Comparison of ENCODE assay signal across 2 cellular contexts in genomic region chr5:56053363-56053762, GRCh38.
TF ChIP-seq lines count a peak whose summit lies in the region.

No MANE protein-coding gene starts in this region.

TF ChIP-seq in IMR-90, 13 proteins besides CTCF, POLR2A, EP300 and RAD21:
- no peak for TF ChIP-seq FOS (IDR thresholded peaks at IDR 0.05; ENCODE audit: low read depth, low read length)
- TF ChIP-seq RFX5 (IDR thresholded peaks at IDR 0.05; ENCODE audit: low read depth, low read length): no peak
- no peak for TF ChIP-seq CHD1 (IDR thresholded peaks at IDR 0.05; ENCODE audit: low read depth, low read length)
- TF ChIP-seq USF2 (IDR thresholded peaks at IDR 0.05; ENCODE audit: low read depth, low read length): no peak
- TF ChIP-seq RCOR1 (IDR thresholded peaks at IDR 0.05; ENCODE audit: insufficient replicate concordance, low read length): no peak

TF ChIP-seq in HepG2, 621 proteins besides CTCF, POLR2A, EP300 and RAD21:
- TF ChIP-seq FUBP1 (CRISPR knock-in tag; IDR thresholded peaks at IDR 0.05; ENCODE audit: borderline replicate concordance) (no peak), HNF4A (CRISPR knock-in tag; IDR thresholded peaks at IDR 0.05) (peak; percentile 43), ZFP1 (CRISPR knock-in tag; IDR thresholded peaks at IDR 0.05) (peak; percentile 100), NR2F1 (CRISPR knock-in tag; IDR thresholded peaks at IDR 0.05) (peak; percentile 21 to 57; a peak in 1 of 4 replicates), MED1 (CRISPR knock-in tag; IDR thresholded peaks at IDR 0.05) (0 out of 2 replicates have a peak, but pooled peaks have one; percentile 23), NR2F6 (IDR thresholded peaks at IDR 0.05) (peak; percentile 77), NR2F6 (CRISPR knock-in tag; IDR thresholded peaks at IDR 0.05) (peak; percentile 81), ZNF841 (CRISPR knock-in tag; IDR thresholded peaks at IDR 0.05; ENCODE audit: borderline replicate concordance) (no peak), ZNF614 (CRISPR knock-in tag; IDR thresholded peaks at IDR 0.05; ENCODE audit: borderline replicate concordance) (0 out of 2 replicates have a peak, but pooled peaks have one; percentile 41), NCOA2 (CRISPR knock-in tag; IDR thresholded peaks at IDR 0.05) (peak; percentile 17; the same call in 1 of the 2 replicates), FOXP1 (IDR thresholded peaks at IDR 0.05) (no peak), FOXP1 (CRISPR knock-in tag; IDR thresholded peaks at IDR 0.05) (peak; percentile 26; the same call in 1 of the 2 replicates), HNF1A (IDR thresholded peaks at IDR 0.05; ENCODE audit: low read depth) (0 out of 2 replicates have a peak, but pooled peaks have one; percentile 14), HNF1A (CRISPR knock-in tag; IDR thresholded peaks at IDR 0.05; ENCODE audit: borderline replicate concordance) (0 out of 2 replicates have a peak, but pooled peaks have one; percentile 46), SETDB1 (CRISPR knock-in tag; IDR thresholded peaks at IDR 0.05; ENCODE audit: borderline replicate concordance) (peak; percentile 84; the same call in 1 of the 2 replicates), ASH2L (IDR thresholded peaks at IDR 0.05; ENCODE audit: insufficient read length, low read depth, low read length) (peak; percentile 23), KAT8 (CRISPR knock-in tag; IDR thresholded peaks at IDR 0.05) (no peak), BCL6 (CRISPR knock-in tag; IDR thresholded peaks at IDR 0.05) (0 out of 2 replicates have a peak, but pooled peaks have one; percentile 8), RARA (CRISPR knock-in tag; IDR thresholded peaks at IDR 0.05) (peak; percentile 59), SIN3A (IDR thresholded peaks at IDR 0.05; ENCODE audit: borderline replicate concordance, low read depth, low read length) (no peak), BATF2 (CRISPR knock-in tag; IDR thresholded peaks at IDR 0.05) (no peak), NR2C2 (CRISPR knock-in tag; IDR thresholded peaks at IDR 0.05; ENCODE audit: borderline replicate concordance) (0 out of 2 replicates have a peak, but pooled peaks have one; percentile 18)
